In genomic region chr1:231200417-231201031, GRCh38 we compare ENCODE assay signal across 1 cellular context.
A peak's percentile ranks its signal among the peaks of the same experiment; 100 is the strongest.
TF ChIP-seq lines count a peak whose summit lies in the region.

No MANE protein-coding gene starts in this region.

TF ChIP-seq in SK-N-SH, 30 proteins besides CTCF, POLR2A, EP300 and RAD21 (continued from another document):
- TF ChIP-seq MXI1 (IDR thresholded peaks at IDR 0.05; ENCODE audit: low read depth, low read length), result peak; percentile 47; the same call in 1 of the 2 replicates
- TF ChIP-seq NFIC (IDR thresholded peaks at IDR 0.05; ENCODE audit: borderline replicate concordance), result no peak
- peak; percentile 84; the same call in 1 of the 2 replicates for TF ChIP-seq RCOR1 (IDR thresholded peaks at IDR 0.05; ENCODE audit: low read length)
- TF ChIP-seq MAX (IDR thresholded peaks at IDR 0.05; ENCODE audit: low read depth), result no peak
- no peak for TF ChIP-seq JUND (IDR thresholded peaks at IDR 0.05)
- peak; percentile 77 for TF ChIP-seq GATA2 (CRISPR knock-in tag; IDR thresholded peaks at IDR 0.05)
- 0 out of 2 replicates have a peak, but pooled peaks have one; percentile 6 for TF ChIP-seq TCF12 (IDR thresholded peaks at IDR 0.05)
- no peak for TF ChIP-seq REST (IDR thresholded peaks at IDR 0.05; ENCODE audit: low read depth, low read length)
- no peak for TF ChIP-seq RFX5 (IDR thresholded peaks at IDR 0.05; ENCODE audit: low read length)
- no peak for TF ChIP-seq ELF1 (IDR thresholded peaks at IDR 0.05)
- no peak for TF ChIP-seq USF2 (IDR thresholded peaks at IDR 0.05; ENCODE audit: borderline replicate concordance, low read depth, low read length)
- TF ChIP-seq GABPA (IDR thresholded peaks at IDR 0.05; ENCODE audit: low read depth), result no peak
- TF ChIP-seq FOXM1 (IDR thresholded peaks at IDR 0.05; ENCODE audit: low read depth), result no peak
- TF ChIP-seq NRF1 (IDR thresholded peaks at IDR 0.05; ENCODE audit: low read depth, low read length), result no peak
- no peak for TF ChIP-seq USF1 (IDR thresholded peaks at IDR 0.05; ENCODE audit: borderline replicate concordance, low read depth)
- TF ChIP-seq RXRA (IDR thresholded peaks at IDR 0.05; ENCODE audit: borderline replicate concordance, low read depth), result no peak
- TF ChIP-seq CHD2 (IDR thresholded peaks at IDR 0.05; ENCODE audit: low read length, partially characterized antibody), result peak; percentile 63
- TF ChIP-seq YY1 (IDR thresholded peaks at IDR 0.05; ENCODE audit: low read depth), result no peak
- TF ChIP-seq SMC3 (IDR thresholded peaks at IDR 0.05; ENCODE audit: low read depth, low read length), result no peak
